1 cellular context compared by ENCODE assay signal in genomic region chr1:46557403-46557802, GRCh38.
TF ChIP-seq lines count a peak whose summit lies in the region.

No MANE protein-coding gene starts in this region.

TF ChIP-seq in endothelial cell of umbilical vein, 7 proteins besides CTCF, POLR2A, EP300 and RAD21 (continued from another document):
- no peak for TF ChIP-seq JUN (IDR thresholded peaks at IDR 0.05; ENCODE audit: borderline replicate concordance, insufficient read depth, insufficient read length, low read depth)
- no peak for TF ChIP-seq MYC (IDR thresholded peaks at IDR 0.05; ENCODE audit: low read depth, low read length)
- no peak for TF ChIP-seq POLR2AphosphoS5 (IDR thresholded peaks at IDR 0.05; ENCODE audit: insufficient read depth, low read depth, low read length)
- no peak for TF ChIP-seq FOS (IDR thresholded peaks at IDR 0.05; ENCODE audit: borderline replicate concordance, insufficient read depth, low read length)
- TF ChIP-seq EZH2 (IDR thresholded peaks at IDR 0.05; ENCODE audit: borderline replicate concordance, low read depth, low read length, severe bottlenecking), result no peak
